16 cellular contexts compared by ENCODE assay signal in genomic region chr12:104567832-104568490, GRCh38.
A peak's percentile ranks its signal among the peaks of the same experiment; 100 is the strongest.
DNase-seq lines count a peak whose midpoint lies in the region; ATAC-seq and TF ChIP-seq lines count a peak whose summit lies in the region.
"Had no signal": no experiment of that assay in that cellular context is flagged by ENCODE, and none has a peak within 500 bp of the region (broad histone marks: within the 10 kb centered on the region; RNA-seq: fewer than 3 reads in every experiment).

No MANE protein-coding gene starts in this region.

- no peak overlapping the region for H2BK120ac ChIP-seq in mesendoderm (ENCODE audit: low read depth, low read length)

- peaks cover 41% of the 10 kb centered on the region for H3K36me3 Mint-ChIP-seq in activated T-helper 1 cell treated with anti-CD3 and anti-CD28 coated beads, Interleukin-12 subunit alpha, Interleukin-12 subunit beta, Interleukin-2, Interleukin-4 antibody, amounts not matched to agents 30 ng/mL and 10 ng/mL and 1 ng/mL, durations not matched to agents 14 hours and 24 hours and 36 hours (ENCODE audit: low read depth)

- H2AK5ac ChIP-seq in mesendoderm (ENCODE audit: low read length) = no peak overlapping the region

- no peak overlapping the region for H2BK15ac ChIP-seq in mesendoderm (replicated peaks; ENCODE audit: low read depth)

- no peaks in the 10 kb centered on the region for H3K27me3 Mint-ChIP-seq in activated T-helper 1 cell treated with anti-CD3 and anti-CD28 coated beads, Interleukin-12 subunit alpha, Interleukin-12 subunit beta, Interleukin-2, Interleukin-4 antibody, amounts not matched to agents 30 ng/mL and 10 ng/mL and 1 ng/mL, durations not matched to agents 14 hours and 24 hours and 36 hours (ENCODE audit: insufficient read depth)

- no CpG with 5 or more reads among the region's 5 CpGs for WGBS in mesendoderm (ENCODE audit: extremely low coverage, insufficient coverage, low lambda C conversion rate)

- H3K4me3 ChIP-seq in HL-60 (replicated peaks; ENCODE audit: insufficient read depth, low read length) (no peak overlapping the region), mesendoderm (ENCODE audit: low read length) (no peak overlapping the region)
- H3K4me3 ChIP-seq: gastrocnemius medialis, ovary, uterus had no signal

- DNase-seq in SIG-M5 treated with dmso at 0.1 percent for 504 hours (lab: John Stamatoyannopoulos, UW; ENCODE audit: unreplicated experiment) = peak; percentile 45
- DNase-seq in SIG-M5 (lab: John Stamatoyannopoulos, UW) = no peak
- DNase-seq in HL-60 (ENCODE audit: low read depth in 1 of 2, low spot score in 1 of 2) = peak; percentile 63 to 75
- DNase-seq in activated T-helper 1 cell treated with anti-CD3 and anti-CD28 coated beads, Interleukin-12 subunit alpha, Interleukin-12 subunit beta, Interleukin-2, Interleukin-4 antibody, amounts not matched to agents 30 ng/mL and 10 ng/mL and 1 ng/mL, durations not matched to agents 14 hours and 24 hours and 36 hours (ENCODE audit: low spot score) = no peak
- DNase-seq in mesendoderm = peak; percentile 54
- no peak for DNase-seq in NCI-H526 (lab: John Stamatoyannopoulos, UW)
- DNase-seq: effector CD8-positive, alpha-beta T cell; EL; gastrocnemius medialis; NCI-H1436 treated with DMSO at 0.1 percent for 48 hours; ovary; stimulated activated CD8-positive, alpha-beta memory T cell treated with anti-CD3 and anti-CD28 coated beads, Interleukin-4, amount 100 ng/mL, for 48 hours; uterus had no signal

- H3K36me3 ChIP-seq in mesendoderm (ENCODE audit: control insufficient read depth, insufficient read depth, low read length) = no peaks in the 10 kb centered on the region
- H3K36me3 ChIP-seq: gastrocnemius medialis, ovary, uterus had no signal

- H3K23ac ChIP-seq in mesendoderm (ENCODE audit: low read length) = no peak overlapping the region

- H3K4me3 Mint-ChIP-seq in activated T-helper 1 cell treated with anti-CD3 and anti-CD28 coated beads, Interleukin-12 subunit alpha, Interleukin-12 subunit beta, Interleukin-2, Interleukin-4 antibody, amounts not matched to agents 30 ng/mL and 10 ng/mL and 1 ng/mL, durations not matched to agents 14 hours and 24 hours and 36 hours = no peak overlapping the region

- H3K18ac ChIP-seq in mesendoderm (ENCODE audit: low read length) = no peak overlapping the region

- no peaks in the 10 kb centered on the region for H3K4me1 ChIP-seq in mesendoderm (ENCODE audit: control insufficient read depth, low read depth, low read length)
- H3K4me1 ChIP-seq: gastrocnemius medialis, uterus had no signal

- H3K4me1 Mint-ChIP-seq in activated T-helper 1 cell treated with anti-CD3 and anti-CD28 coated beads, Interleukin-12 subunit alpha, Interleukin-12 subunit beta, Interleukin-2, Interleukin-4 antibody, amounts not matched to agents 30 ng/mL and 10 ng/mL and 1 ng/mL, durations not matched to agents 14 hours and 24 hours and 36 hours (ENCODE audit: low read depth) = peaks cover 63% of the 10 kb centered on the region

- H4K5ac ChIP-seq in mesendoderm (ENCODE audit: low read length) = no peak overlapping the region

- H3K56ac ChIP-seq in mesendoderm (ENCODE audit: low read length) = no peak overlapping the region

- ATAC-seq in HG03432 (IDR thresholded peaks at IDR 0.05; ENCODE audit: unreplicated experiment) = no peak
- ATAC-seq in HG03196 (IDR thresholded peaks at IDR 0.05; ENCODE audit: unreplicated experiment) = no peak
- ATAC-seq: gastrocnemius medialis, HCT116 had no signal

- H3K9me3 Mint-ChIP-seq in activated T-helper 1 cell treated with anti-CD3 and anti-CD28 coated beads, Interleukin-12 subunit alpha, Interleukin-12 subunit beta, Interleukin-2, Interleukin-4 antibody, amounts not matched to agents 30 ng/mL and 10 ng/mL and 1 ng/mL, durations not matched to agents 14 hours and 24 hours and 36 hours = peaks cover 18% of the 10 kb centered on the region

- no peak overlapping the region for H3K4ac ChIP-seq in mesendoderm (ENCODE audit: low read depth, low read length)

- H3K79me2 ChIP-seq in mesendoderm (ENCODE audit: control insufficient read depth, insufficient read depth, low read length) = no peaks in the 10 kb centered on the region

- TF ChIP-seq CTCF in HL-60 (IDR thresholded peaks at IDR 0.05; ENCODE audit: insufficient read depth, low read length) = no peak

- H4K8ac ChIP-seq in mesendoderm (ENCODE audit: low read depth, low read length) = no peak overlapping the region

- H3K9ac ChIP-seq in mesendoderm (ENCODE audit: low read length) = no peak overlapping the region

- intact Hi-C loops in activated T-helper 1 cell treated with anti-CD3 and anti-CD28 coated beads, Interleukin-12 subunit alpha, Interleukin-12 subunit beta, Interleukin-2, Interleukin-4 antibody, amounts not matched to agents 30 ng/mL and 10 ng/mL and 1 ng/mL, durations not matched to agents 14 hours and 24 hours and 36 hours (cut with micrococcal nuclease) = loop anchor here (2.0 to 5.0 kb wide), 2 partner anchors 111 to 281 kb away; partner anchors contain the start of gene CHST11

- peak overlapping the region; percentile 89 for H3K27ac Mint-ChIP-seq in activated T-helper 1 cell treated with anti-CD3 and anti-CD28 coated beads, Interleukin-12 subunit alpha, Interleukin-12 subunit beta, Interleukin-2, Interleukin-4 antibody, amounts not matched to agents 30 ng/mL and 10 ng/mL and 1 ng/mL, durations not matched to agents 14 hours and 24 hours and 36 hours

- peak overlapping the region; percentile 85 for H3K27ac ChIP-seq in HL-60 (replicated peaks)
- no peak overlapping the region for H3K27ac ChIP-seq in mesendoderm (ENCODE audit: low read depth, low read length)
- H3K27ac ChIP-seq: gastrocnemius medialis, ovary, uterus had no signal

- no peak overlapping the region for H2BK5ac ChIP-seq in mesendoderm (ENCODE audit: low read length)

- no peaks in the 10 kb centered on the region for H3K27me3 ChIP-seq in HL-60 (ENCODE audit: insufficient read depth, poor library complexity, severe bottlenecking)
- no peaks in the 10 kb centered on the region for H3K27me3 ChIP-seq in mesendoderm (ENCODE audit: insufficient read depth, low read length, poor library complexity)
- H3K27me3 ChIP-seq: gastrocnemius medialis, ovary, uterus had no signal

- no peak overlapping the region for H3K4me2 ChIP-seq in mesendoderm (ENCODE audit: low read length)

- H3K79me1 ChIP-seq in mesendoderm (ENCODE audit: low read length) = no peaks in the 10 kb centered on the region

Comparison
In these comparisons a context has a peak if more than half of its experiments do, and no peak if none do; other contexts are left out.
1. DNase-seq: peak in SIG-M5 treated with dmso at 0.1 percent for 504 hours (single experiment), HL-60 (2 of 2) and mesendoderm (single experiment); none in SIG-M5 (single experiment), activated T-helper 1 cell treated with anti-CD3 and anti-CD28 coated beads, Interleukin-12 subunit alpha, Interleukin-12 subunit beta, Interleukin-2, Interleukin-4 antibody, amounts not matched to agents 30 ng/mL and 10 ng/mL and 1 ng/mL, durations not matched to agents 14 hours and 24 hours and 36 hours (single experiment) and NCI-H526 (0 of 2).